In genomic region chr14:57943038-57943437, GRCh38 we compare ENCODE assay signal across 17 cellular contexts.
DNase-seq lines count a peak whose midpoint lies in the region; ATAC-seq and TF ChIP-seq lines count a peak whose summit lies in the region.
"Had no signal": no experiment of that assay in that cellular context is flagged by ENCODE, and none has a peak within 500 bp of the region (broad histone marks: within the 10 kb centered on the region; RNA-seq: fewer than 3 reads in every experiment).

No MANE protein-coding gene starts in this region.

- no peak overlapping the region for H3K4me3 Mint-ChIP-seq in WTC11
- H3K4me3 Mint-ChIP-seq in nephron = no peak overlapping the region
- H3K4me3 Mint-ChIP-seq: B cell; CD14-positive monocyte; CD4-positive, alpha-beta memory T cell had no signal

- POLR2A ChIA-PET in WTC11 (lab: Charles Lee) = no interaction called here

- 57 to 76% methylated on average over 3 of the region's 3 CpGs for WGBS in lower leg skin, 2 donors

- no peaks in the 10 kb centered on the region for H3K27me3 ChIP-seq in BLaER1

- H3K27ac Mint-ChIP-seq in WTC11 (0 out of 2 replicates have a peak overlapping the region, but pooled peaks have one; percentile 1), nephron (peak overlapping the region in 2 of 3 experiments; percentile 6 to 13)
- H3K27ac Mint-ChIP-seq: B cell; CD14-positive monocyte; CD4-positive, alpha-beta memory T cell had no signal

- H3K4me2 ChIP-seq in BLaER1 = peak overlapping the region; percentile 56

- no peak for TF ChIP-seq POLR2A in lower leg skin (IDR thresholded peaks at IDR 0.05)

- ATAC-seq in WTC11 = peak; percentile 50
- ATAC-seq: K562 had no signal

- peak; percentile 7 for DNase-seq in Jurkat, Clone E6-1 (ENCODE audit: low read depth, low spot score)
- no peak for DNase-seq in WTC11 (ENCODE audit: low spot score)
- no peak for DNase-seq in stimulated activated naive CD4-positive, alpha-beta T cell (lab: John Stamatoyannopoulos, UW)
- DNase-seq in SW 1271 (lab: John Stamatoyannopoulos, UW) = no peak
- DNase-seq in lower leg skin (ENCODE audit: low spot score in 2 of 2) = no peak
- no peak for DNase-seq in kidney tubule cell (ENCODE audit: low spot score)
- DNase-seq: 8988T; CD4-positive, alpha-beta memory T cell; DMS153; DMS79; GDM1 had no signal

- H3K27ac ChIP-seq in BLaER1 = no peak overlapping the region

- CTCF ChIA-PET in WTC11 (lab: Charles Lee) = interaction anchor here (1.5 to 2.7 kb wide), 2 partner anchors 19 to 416 kb away, joined by 3 to 11 read pairs; no protein-coding TSS in a partner anchor

- intact Hi-C loops in lower leg skin (cut with DNase I; ENCODE audit: low total_unique reads) = no loop called here

- H3K4me3 ChIP-seq in BLaER1 = no peak overlapping the region
- H3K4me3 ChIP-seq in Jurkat, Clone E6-1 (ENCODE audit: low read length) = no peak overlapping the region
- H3K4me3 ChIP-seq in lower leg skin (ENCODE audit: low read depth, poor library complexity, severe bottlenecking) = no peak overlapping the region
- H3K4me3 ChIP-seq: HAP-1, K562 had no signal

- peaks cover 26% of the 10 kb centered on the region for H3K4me1 ChIP-seq in BLaER1
- H3K4me1 ChIP-seq: HAP-1 had no signal

- peaks cover 37% of the 10 kb centered on the region for H3K4me1 Mint-ChIP-seq in WTC11
- H3K4me1 Mint-ChIP-seq in nephron = peaks cover 17% of the 10 kb centered on the region
- H3K4me1 Mint-ChIP-seq: B cell; CD14-positive monocyte; CD4-positive, alpha-beta memory T cell had no signal

- no peak overlapping the region for H3K9ac ChIP-seq in BLaER1

- H3K9me3 Mint-ChIP-seq in WTC11 = peaks cover 10% of the 10 kb centered on the region
- peaks cover 11% of the 10 kb centered on the region for H3K9me3 Mint-ChIP-seq in nephron

- no peak for TF ChIP-seq CTCF in WTC11 (IDR thresholded peaks at IDR 0.05)
- no peak for TF ChIP-seq CTCF in nephron (IDR thresholded peaks at IDR 0.05; ENCODE audit: unreplicated experiment in 3 of 3)
- TF ChIP-seq CTCF in lower leg skin (IDR thresholded peaks at IDR 0.05) = no peak

- no peaks in the 10 kb centered on the region for H4K20me1 ChIP-seq in BLaER1

- H3K36me3 Mint-ChIP-seq in WTC11 (peaks cover 4% of the 10 kb centered on the region; the same call in 1 of the 2 replicates), nephron (ENCODE audit: low read depth) (no peaks in the 10 kb centered on the region)
- H3K36me3 Mint-ChIP-seq: CD14-positive monocyte; CD4-positive, alpha-beta memory T cell had no signal

- no peaks in the 10 kb centered on the region for H3K36me3 ChIP-seq in BLaER1
- H3K36me3 ChIP-seq: HAP-1 had no signal

- H3K27me3 Mint-ChIP-seq in WTC11 (ENCODE audit: low read depth) (no peaks in the 10 kb centered on the region; the same call in 1 of the 2 replicates), nephron (ENCODE audit: low read depth) (no peaks in the 10 kb centered on the region)
- H3K27me3 Mint-ChIP-seq: B cell; CD4-positive, alpha-beta memory T cell had no signal

- no peaks in the 10 kb centered on the region for H3K9me3 ChIP-seq in BLaER1

TF ChIP-seq in WTC11, 78 proteins besides CTCF, POLR2A, EP300 and RAD21:
- no peak for TF ChIP-seq TCF7 (CRISPR knock-in tag; IDR thresholded peaks at IDR 0.05; ENCODE audit: low read depth)
- no peak for TF ChIP-seq HMGXB4 (CRISPR knock-in tag; IDR thresholded peaks at IDR 0.05)
- no peak for TF ChIP-seq MLX (CRISPR knock-in tag; IDR thresholded peaks at IDR 0.05)
- TF ChIP-seq E2F4 (CRISPR knock-in tag; IDR thresholded peaks at IDR 0.05; ENCODE audit: borderline replicate concordance, low read depth) = no peak
- no peak for TF ChIP-seq ZBTB21 (CRISPR knock-in tag; IDR thresholded peaks at IDR 0.05; ENCODE audit: borderline replicate concordance)
- no peak for TF ChIP-seq NFYB (CRISPR knock-in tag; conservative IDR thresholded peaks at IDR 0.05; ENCODE audit: low read depth)
- no peak for TF ChIP-seq GABPB1 (CRISPR knock-in tag; IDR thresholded peaks at IDR 0.05)
- no peak for TF ChIP-seq MXD4 (CRISPR knock-in tag; IDR thresholded peaks at IDR 0.05; ENCODE audit: borderline replicate concordance)
- no peak for TF ChIP-seq ZNF423 (CRISPR knock-in tag; IDR thresholded peaks at IDR 0.05)
- TF ChIP-seq NR1H2 (CRISPR knock-in tag; IDR thresholded peaks at IDR 0.05) = no peak
- no peak for TF ChIP-seq ATF3 (CRISPR knock-in tag; conservative IDR thresholded peaks at IDR 0.05)
- TF ChIP-seq HMGA2 (CRISPR knock-in tag; IDR thresholded peaks at IDR 0.05) = no peak
TF ChIP-seq in WTC11: peak in this region for 0.
